Comparison of ENCODE assay signal across 3 cellular contexts in the genomic region with DNA sequence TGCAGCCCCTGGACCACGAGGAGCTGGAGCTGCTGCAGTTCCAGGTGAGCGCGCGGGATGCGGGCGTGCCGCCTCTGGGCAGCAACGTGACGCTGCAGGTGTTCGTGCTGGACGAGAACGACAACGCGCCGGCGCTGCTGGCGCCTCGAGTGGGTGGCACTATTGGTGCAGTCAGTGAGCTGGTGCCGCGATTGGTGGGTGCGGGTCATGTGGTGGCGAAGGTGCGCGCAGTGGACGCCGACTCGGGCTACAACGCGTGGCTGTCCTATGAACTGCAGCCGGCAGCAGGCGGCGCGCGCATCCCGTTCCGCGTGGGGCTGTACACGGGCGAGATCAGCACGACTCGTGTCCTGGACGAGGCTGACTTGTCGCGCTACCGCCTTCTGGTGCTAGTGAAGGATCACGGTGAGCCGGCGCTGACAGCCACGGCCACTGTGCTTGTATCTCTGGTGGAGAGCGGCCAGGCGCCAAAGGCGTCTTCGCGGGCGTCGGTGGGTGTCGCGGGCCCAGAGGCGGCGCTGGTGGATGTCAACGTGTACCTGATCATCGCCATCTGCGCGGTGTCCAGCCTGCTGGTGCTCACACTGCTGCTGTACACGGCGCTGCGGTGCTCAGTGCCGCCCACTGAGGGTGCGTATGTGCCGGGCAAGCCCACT. TPM values are rescaled to one million over a fixed set of nuclear protein-coding genes. Genes with fewer than 3 reads are reported as not detected.
"Had no signal": no experiment of that assay in that cellular context is flagged by ENCODE, and none has a peak within 500 bp of the region (broad histone marks: within the 10 kb centered on the region; RNA-seq: fewer than 3 reads in every experiment).

No MANE protein-coding gene starts in this region.

RNA-seq across cellular contexts. Expression of gene PCDHA1, which starts 2.0 kb away (rescaled TPM):
- total RNA-seq: HT-29 had no signal

RNA-seq across cellular contexts. Expression of gene PCDHA2, which starts 6.7 kb away (rescaled TPM):
- total RNA-seq: HT-29, IMR-90 had no signal
- polyA plus RNA-seq: IMR-90 had no signal

RNA-seq across cellular contexts. Expression of gene PCDHA3, which starts 12.9 kb away (rescaled TPM):
- total RNA-seq: H9, HT-29 had no signal

RNA-seq across cellular contexts. Expression of gene PCDHA4, which starts 18.9 kb away (rescaled TPM):
- total RNA-seq: HT-29 had no signal

RNA-seq across cellular contexts. Expression of gene PCDHA5, which starts 33.4 kb away (rescaled TPM):
- total RNA-seq: HT-29, IMR-90 had no signal
- polyA plus RNA-seq: IMR-90 had no signal
